Comparison of ENCODE assay signal across 15 cellular contexts in genomic region chr2:239673641-239674040, GRCh38.
A peak's percentile ranks its signal among the peaks of the same experiment; 100 is the strongest.
DNase-seq lines count a peak whose midpoint lies in the region; ATAC-seq and TF ChIP-seq lines count a peak whose summit lies in the region.
"Had no signal": no experiment of that assay in that cellular context is flagged by ENCODE, and none has a peak within 500 bp of the region (broad histone marks: within the 10 kb centered on the region; RNA-seq: fewer than 3 reads in every experiment).

No MANE protein-coding gene starts in this region.

- peaks cover 2% of the 10 kb centered on the region for H3K27me3 Mint-ChIP-seq in CD8-positive, alpha-beta T cell (ENCODE audit: low read depth)

- H3K36me3 ChIP-seq in CD8-positive, alpha-beta T cell (ENCODE audit: insufficient read depth, low read length) = no peaks in the 10 kb centered on the region
- H3K36me3 ChIP-seq: BLaER1 treated with 17β-estradiol and CSF1 and Interleukin-3, amounts not matched to agents 10 nM and 100 nM; HAP-1 had no signal

- no peak overlapping the region for H3K4me3 ChIP-seq in CD8-positive, alpha-beta T cell (ENCODE audit: low read depth, low read length)
- H3K4me3 ChIP-seq: BLaER1 treated with 17β-estradiol and CSF1 and Interleukin-3, amounts not matched to agents 10 nM and 100 nM; HAP-1 had no signal

- H3K36me3 Mint-ChIP-seq in CD8-positive, alpha-beta T cell = no peaks in the 10 kb centered on the region
- peaks cover 6% of the 10 kb centered on the region for H3K36me3 Mint-ChIP-seq in stimulated activated effector memory CD8-positive, alpha-beta T cell treated with anti-CD3 and anti-CD28 coated beads, Interleukin-12 subunit alpha, Interleukin-12 subunit beta, amount 100 ng/mL, for 72 hours
- H3K36me3 Mint-ChIP-seq: CD4-positive, CD25-positive, alpha-beta regulatory T cell had no signal

- no peak overlapping the region for H3K4me3 Mint-ChIP-seq in CD8-positive, alpha-beta T cell
- H3K4me3 Mint-ChIP-seq in stimulated activated effector memory CD8-positive, alpha-beta T cell treated with anti-CD3 and anti-CD28 coated beads, Interleukin-12 subunit alpha, Interleukin-12 subunit beta, amount 100 ng/mL, for 72 hours = no peak overlapping the region
- H3K4me3 Mint-ChIP-seq: CD4-positive, CD25-positive, alpha-beta regulatory T cell; HFFc6 had no signal

- intact Hi-C loops in CD8-positive, alpha-beta T cell (cut with DNase I, micrococcal nuclease) = no loop called here

- H3K4me1 Mint-ChIP-seq in CD8-positive, alpha-beta T cell (ENCODE audit: low read depth) = no peaks in the 10 kb centered on the region
- H3K4me1 Mint-ChIP-seq in stimulated activated effector memory CD8-positive, alpha-beta T cell treated with anti-CD3 and anti-CD28 coated beads, Interleukin-12 subunit alpha, Interleukin-12 subunit beta, amount 100 ng/mL, for 72 hours = peaks cover 6% of the 10 kb centered on the region
- H3K4me1 Mint-ChIP-seq: CD4-positive, CD25-positive, alpha-beta regulatory T cell had no signal

- H3K4me1 ChIP-seq in CD8-positive, alpha-beta T cell (ENCODE audit: insufficient read depth, low read length) = no peaks in the 10 kb centered on the region
- H3K4me1 ChIP-seq: HAP-1 had no signal

- no peak overlapping the region for H3K27ac ChIP-seq in CD8-positive, alpha-beta T cell (ENCODE audit: low read depth, low read length)
- no peak overlapping the region for H3K27ac ChIP-seq in RWPE1

- CTCF ChIA-PET in CD8-positive, alpha-beta T cell (lab: Charles Lee) = no interaction called here
- CTCF ChIA-PET in RWPE1 (lab: Yijun Ruan, JAX) = no interaction called here

- no peak for ATAC-seq in CD8-positive, alpha-beta T cell
- no peak for ATAC-seq in stimulated activated effector memory CD8-positive, alpha-beta T cell treated with anti-CD3 and anti-CD28 coated beads, Interleukin-12 subunit alpha, Interleukin-12 subunit beta, amount 100 ng/mL, for 72 hours
- ATAC-seq in HG02973 (IDR thresholded peaks at IDR 0.05; ENCODE audit: unreplicated experiment) (no peak), HG03159 (IDR thresholded peaks at IDR 0.05; ENCODE audit: unreplicated experiment) (no peak)

- H3K9me3 Mint-ChIP-seq in CD8-positive, alpha-beta T cell = no peaks in the 10 kb centered on the region
- no peaks in the 10 kb centered on the region for H3K9me3 Mint-ChIP-seq in stimulated activated effector memory CD8-positive, alpha-beta T cell treated with anti-CD3 and anti-CD28 coated beads, Interleukin-12 subunit alpha, Interleukin-12 subunit beta, amount 100 ng/mL, for 72 hours
- H3K9me3 Mint-ChIP-seq: CD4-positive, CD25-positive, alpha-beta regulatory T cell had no signal

- peak; percentile 34 for DNase-seq in activated CD8-positive, alpha-beta memory T cell treated with anti-CD3 and anti-CD28 coated beads, Interleukin-2, amount 50 U/mL, for 48 hours
- no peak for DNase-seq in activated CD8-positive, alpha-beta memory T cell treated with anti-CD3 and anti-CD28 coated beads, Interleukin-2, amount 50 U/mL, for 4 hours
- DNase-seq in CD8-positive, alpha-beta T cell = peak in 1 of 7 experiments; percentile 35
- peak; percentile 25 for DNase-seq in ecto neural progenitor cell (ENCODE audit: low spot score)
- no peak for DNase-seq in stimulated activated effector memory CD8-positive, alpha-beta T cell treated with anti-CD3 and anti-CD28 coated beads, Interleukin-12 subunit alpha, Interleukin-12 subunit beta, amount 100 ng/mL, for 72 hours (ENCODE audit: low spot score in 2 of 2)
- DNase-seq in RWPE1 (ENCODE audit: low spot score) = no peak
- DNase-seq: 8988T; AML-193; Calu3; CD4-positive, CD25-positive, alpha-beta regulatory T cell; HFFc6 had no signal

- TF ChIP-seq CTCF in CD8-positive, alpha-beta T cell (IDR thresholded peaks at IDR 0.05) = no peak
- TF ChIP-seq CTCF in RWPE1 (conservative IDR thresholded peaks at IDR 0.05; ENCODE audit: low read depth) = no peak

- H3K27ac Mint-ChIP-seq in CD8-positive, alpha-beta T cell = peak overlapping the region; percentile 0
- H3K27ac Mint-ChIP-seq in stimulated activated effector memory CD8-positive, alpha-beta T cell treated with anti-CD3 and anti-CD28 coated beads, Interleukin-12 subunit alpha, Interleukin-12 subunit beta, amount 100 ng/mL, for 72 hours = peak overlapping the region; percentile 18
- H3K27ac Mint-ChIP-seq: HFFc6 had no signal

- no peaks in the 10 kb centered on the region for H3K27me3 ChIP-seq in CD8-positive, alpha-beta T cell (ENCODE audit: insufficient read depth, low read length)

- POLR2A ChIA-PET in CD8-positive, alpha-beta T cell (lab: Charles Lee) = no interaction called here
- POLR2A ChIA-PET in RWPE1 (lab: Yijun Ruan, JAX; ENCODE audit: low non-redundant PET) = no interaction called here

- H3K9me3 ChIP-seq in CD8-positive, alpha-beta T cell (ENCODE audit: low read length) = no peaks in the 10 kb centered on the region
- H3K9me3 ChIP-seq: BLaER1 treated with 17β-estradiol and CSF1 and Interleukin-3, amounts not matched to agents 10 nM and 100 nM; HAP-1 had no signal

Comparison
In these comparisons a context has a peak if more than half of its experiments do, and no peak if none do; other contexts are left out.
1. DNase-seq: peak in activated CD8-positive, alpha-beta memory T cell treated with anti-CD3 and anti-CD28 coated beads, Interleukin-2, amount 50 U/mL, for 48 hours (single experiment) and ecto neural progenitor cell (single experiment); none in activated CD8-positive, alpha-beta memory T cell treated with anti-CD3 and anti-CD28 coated beads, Interleukin-2, amount 50 U/mL, for 4 hours (single experiment), stimulated activated effector memory CD8-positive, alpha-beta T cell treated with anti-CD3 and anti-CD28 coated beads, Interleukin-12 subunit alpha, Interleukin-12 subunit beta, amount 100 ng/mL, for 72 hours (0 of 2) and RWPE1 (single experiment).